8 cellular contexts compared by ENCODE assay signal in genomic region chr17:6755281-6755680, GRCh38. TPM values are rescaled to one million over a fixed set of nuclear protein-coding genes. Genes with fewer than 3 reads are reported as not detected.
DNase-seq lines count a peak whose midpoint lies in the region; ATAC-seq and TF ChIP-seq lines count a peak whose summit lies in the region.

No MANE protein-coding gene starts in this region.

- peaks cover 50% of the 10 kb centered on the region for H3K4me1 ChIP-seq in CD4-positive, alpha-beta memory T cell (ENCODE audit: insufficient read depth, low read length)
- H3K4me1 ChIP-seq in psoas muscle: peaks cover 5% of the 10 kb centered on the region

- H3K9me3 Mint-ChIP-seq in CD4-positive, alpha-beta memory T cell: peaks cover 0 to 3% (median 0%) of the 10 kb centered on the region in 8 donors

- H3K4me3 Mint-ChIP-seq in CD4-positive, alpha-beta memory T cell: peak overlapping the region; percentile 95 to 100 (median 98)

- DNase-seq in CD4-positive, alpha-beta memory T cell: no peak
- DNase-seq in RPMI7951 (ENCODE audit: low read depth) (peak; percentile 7), fibroblast of pulmonary artery (ENCODE audit: low read depth) (peak; percentile 74), psoas muscle (peak; percentile 43 to 65), NCI-H2081 (lab: John Stamatoyannopoulos, UW) (no peak), NCI-H2227 treated with DMSO at 0.1 percent for 48 hours (lab: John Stamatoyannopoulos, UW) (no peak), HPDE6-E6E7 (ENCODE audit: extremely low spot score) (no peak)

- peak overlapping the region; percentile 64 for H3K27ac ChIP-seq in CD4-positive, alpha-beta memory T cell (ENCODE audit: low read depth, low read length)
- H3K27ac ChIP-seq in psoas muscle: peak overlapping the region; percentile 75

- POLR2A ChIA-PET in CD4-positive, alpha-beta memory T cell (lab: Charles Lee; ENCODE audit: partially characterized antibody): interaction anchor here (0.6 to 1.7 kb wide), 4 partner anchors 40 to 281 kb away, joined by 3 to 7 read pairs (median 3); partner anchors contain the start of genes KIAA0753, RNASEK and SLC16A13

- H3K36me3 Mint-ChIP-seq in CD4-positive, alpha-beta memory T cell: peaks cover 30 to 31% of the 10 kb centered on the region in 2 donors

- ATAC-seq in psoas muscle: no peak
- no peak for ATAC-seq in GM21515 (IDR thresholded peaks at IDR 0.05; ENCODE audit: unreplicated experiment)

- peaks cover 14% of the 10 kb centered on the region for H3K36me3 ChIP-seq in CD4-positive, alpha-beta memory T cell (ENCODE audit: insufficient read depth, low read length)
- peaks cover 0 to 6% of the 10 kb centered on the region in 2 donors for H3K36me3 ChIP-seq in psoas muscle (ENCODE audit: insufficient read depth in 1 of 2, low read depth in 1 of 2)

- no peaks in the 10 kb centered on the region for H3K27me3 ChIP-seq in CD4-positive, alpha-beta memory T cell (ENCODE audit: insufficient read depth, low read length)
- H3K27me3 ChIP-seq in psoas muscle (ENCODE audit: insufficient read depth in 3 of 3, low read length in 2 of 3): peaks cover 0 to 7% (median 2%) of the 10 kb centered on the region in 3 donors

- peak overlapping the region; percentile 68 to 77 for H3K4me3 ChIP-seq in CD4-positive, alpha-beta memory T cell (ENCODE audit: low read length in 2 of 2)
- H3K4me3 ChIP-seq in fibroblast of pulmonary artery (replicated peaks; ENCODE audit: low read depth, low read length) (peak overlapping the region; percentile 70), psoas muscle (peak overlapping the region; percentile 63)

- H3K9me3 ChIP-seq in CD4-positive, alpha-beta memory T cell (ENCODE audit: control insufficient read depth in 1 of 2, low read length in 2 of 2): no peaks in the 10 kb centered on the region
- H3K9me3 ChIP-seq in psoas muscle: no peaks in the 10 kb centered on the region

- peaks cover 37 to 63% (median 52%) of the 10 kb centered on the region in 4 donors for H3K4me1 Mint-ChIP-seq in CD4-positive, alpha-beta memory T cell

- peak overlapping the region; percentile 77 to 99 (median 96) for H3K27ac Mint-ChIP-seq in CD4-positive, alpha-beta memory T cell

- no peaks in the 10 kb centered on the region for H3K27me3 Mint-ChIP-seq in CD4-positive, alpha-beta memory T cell

- CTCF ChIA-PET in CD4-positive, alpha-beta memory T cell (lab: Charles Lee; ENCODE audit: partially characterized antibody): no interaction called here

- intact Hi-C loops in CD4-positive, alpha-beta memory T cell (cut with micrococcal nuclease): loop anchor here (10.0 kb wide), 1 partner anchor 110 kb away; the partner anchor contains the start of genes KIAA0753 and TXNDC17
- intact Hi-C loops in psoas muscle (cut with DNase I): no loop called here

- TF ChIP-seq CTCF in fibroblast of pulmonary artery (IDR thresholded peaks at IDR 0.05; ENCODE audit: low read length, missing control alignments) (no peak), psoas muscle (IDR thresholded peaks at IDR 0.05) (no peak)

- 28 to 38% (median 29%) methylated on average over 5 of the region's 5 CpGs for WGBS in psoas muscle, 3 donors

RNA-seq across cellular contexts. Expression of gene XAF1, which starts 0.6 kb away (rescaled TPM):
- 10 to 100 TPM; 91.0 to 99.3 TPM for total RNA-seq in CD4-positive, alpha-beta memory T cell
- 10 to 100 TPM in 1 of 2 donors, 1 to 10 TPM in 1; 8.0 to 44.0 TPM for polyA plus RNA-seq in CD4-positive, alpha-beta memory T cell
- 18.0 and 28.1 TPM in 2 replicates for total RNA-seq in RPMI7951 (2014; rRNA removed; shearing (Covaris generic))
- 10 to 100 TPM in 2 of 4 donors, 1 to 10 TPM in 2; 6.9 to 14.0 (median 9.8) TPM for total RNA-seq in psoas muscle
- 1 to 10 TPM; 3.7 to 7.4 (median 7.4) TPM for polyA plus RNA-seq in psoas muscle

RNA-seq across cellular contexts. Expression of gene FBXO39, which starts 20.7 kb away (rescaled TPM):
- under 1 TPM; 0.20 to 0.25 TPM for total RNA-seq in CD4-positive, alpha-beta memory T cell
- polyA plus RNA-seq in CD4-positive, alpha-beta memory T cell: under 1 TPM in 1 of 2 donors, not detected in 1; 0.14 TPM
- not detected in 2 replicates for total RNA-seq in RPMI7951 (2014; rRNA removed; shearing (Covaris generic))
- under 1 TPM in 2 of 4 donors, not detected in 2; 0.30 to 0.34 TPM for total RNA-seq in psoas muscle
- polyA plus RNA-seq in psoas muscle: under 1 TPM in 2 of 3 donors, not detected in 1; 0.01 to 0.18 TPM

RNA-seq across cellular contexts. Expression of gene SLC13A5, which starts 42.1 kb away (rescaled TPM):
- total RNA-seq in CD4-positive, alpha-beta memory T cell: not detected
- not detected for polyA plus RNA-seq in CD4-positive, alpha-beta memory T cell
- not detected in 2 replicates for total RNA-seq in RPMI7951 (2014; rRNA removed; shearing (Covaris generic))
- under 1 TPM in 1 of 4 donors, not detected in 3; 0.17 TPM for total RNA-seq in psoas muscle
- under 1 TPM in 2 of 3 donors, not detected in 1; 0.01 to 0.03 TPM for polyA plus RNA-seq in psoas muscle

Comparison
In these comparisons a context has a peak if more than half of its experiments do, and no peak if none do; other contexts are left out.
1. DNase-seq: peak in RPMI7951 (single experiment), fibroblast of pulmonary artery (single experiment) and psoas muscle (2 of 2); none in CD4-positive, alpha-beta memory T cell (0 of 5), NCI-H2081 (0 of 2), NCI-H2227 treated with DMSO at 0.1 percent for 48 hours (single experiment) and HPDE6-E6E7 (single experiment).
2. Peak in every context shown above with its lines, with median percentiles within 50 percentile points of each other: H3K4me3 ChIP-seq.